8 cellular contexts compared by ENCODE assay signal in the genomic region with DNA sequence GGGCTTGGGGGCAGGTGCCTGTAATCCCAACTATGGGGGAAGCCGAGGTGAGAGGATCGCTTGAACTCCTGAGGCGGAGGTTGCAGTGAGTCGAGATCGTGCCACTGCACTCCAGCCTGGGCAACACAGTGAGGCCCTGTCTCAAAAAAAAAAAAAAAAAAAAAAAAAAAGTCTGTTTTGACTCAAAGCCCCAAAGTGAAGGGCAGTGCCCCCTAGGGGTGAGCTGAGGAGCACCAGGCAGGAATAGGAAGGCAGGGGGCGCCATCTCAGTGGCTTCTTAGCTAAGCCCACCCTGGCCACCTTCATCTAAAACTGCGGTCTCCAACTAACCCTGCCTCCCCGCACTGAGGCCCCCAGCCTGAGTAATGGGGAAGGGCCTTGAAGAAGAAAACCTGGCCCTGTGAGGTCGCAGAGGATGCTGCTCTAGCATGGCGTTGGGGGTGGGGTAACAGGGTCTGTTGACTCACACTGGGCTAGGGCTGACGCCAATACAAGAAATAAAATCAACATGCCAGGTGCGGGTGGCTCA. TPM values are rescaled to one million over a fixed set of nuclear protein-coding genes. Genes with fewer than 3 reads are reported as not detected.
DNase-seq lines count a peak whose midpoint lies in the region; ATAC-seq and TF ChIP-seq lines count a peak whose summit lies in the region.

No MANE protein-coding gene starts in this region.

- H3K27me3 ChIP-seq in breast epithelium (no peaks in the 10 kb centered on the region), Panc1 (ENCODE audit: control insufficient read depth, insufficient read depth, low read length) (no peaks in the 10 kb centered on the region), body of pancreas (no peaks in the 10 kb centered on the region)

- H3K9me3 ChIP-seq in breast epithelium (no peaks in the 10 kb centered on the region), Panc1 (ENCODE audit: control insufficient read depth, insufficient read depth, low read depth, low read length) (no peaks in the 10 kb centered on the region), body of pancreas (no peaks in the 10 kb centered on the region)

- CTCF ChIA-PET in MCF 10A (lab: Yijun Ruan, JAX), result interaction anchor here (0.7 to 3.0 kb wide), 4 partner anchors 9 to 39 kb away, joined by 3 to 10 read pairs (median 6); no protein-coding TSS in a partner anchor
- CTCF ChIA-PET in Panc1 (lab: Charles Lee), result interaction anchor here (0.6 to 1.2 kb wide), 10 partner anchors 17 to 202 kb away, joined by 3 to 19 read pairs (median 8); no protein-coding TSS in a partner anchor

- TF ChIP-seq POLR2A in breast epithelium (IDR thresholded peaks at IDR 0.05) (no peak), body of pancreas (IDR thresholded peaks at IDR 0.05) (no peak)

- H3K27me3 Mint-ChIP-seq in MCF 10A (ENCODE audit: insufficient read depth, unreplicated experiment), result no peaks in the 10 kb centered on the region
- no peaks in the 10 kb centered on the region for H3K27me3 Mint-ChIP-seq in mesothelial cell of epicardium (ENCODE audit: low read depth)

- in situ Hi-C loops in Panc1 (cut with HindIII; ENCODE audit: low pct_unique_long_range_greater_than_20kb, low sequenced_read_pairs), result no loop called here

- H3K9me3 Mint-ChIP-seq in MCF 10A (ENCODE audit: unreplicated experiment) (no peaks in the 10 kb centered on the region), mesothelial cell of epicardium (peaks cover 6% of the 10 kb centered on the region)

- H3K4me1 ChIP-seq in breast epithelium (no peaks in the 10 kb centered on the region), Panc1 (ENCODE audit: control insufficient read depth, insufficient read depth, low read length) (peaks cover 8% of the 10 kb centered on the region), body of pancreas (peaks cover 63% of the 10 kb centered on the region)

- H3K36me3 ChIP-seq in breast epithelium, result no peaks in the 10 kb centered on the region
- no peaks in the 10 kb centered on the region for H3K36me3 ChIP-seq in Panc1 (ENCODE audit: control insufficient read depth, insufficient read depth, low read length)
- H3K36me3 ChIP-seq in body of pancreas (replicated peaks in 1 of 2; ENCODE audit: insufficient read depth in 1 of 2, low read depth in 2 of 2), result no peaks in the 10 kb centered on the region

- 83 to 89% methylated on average over 10 to 12 of the region's 12 CpGs for WGBS in body of pancreas, 2 donors

- intact Hi-C loops in MCF 10A (cut with micrococcal nuclease) (no loop called here), breast epithelium (cut with DNase I; ENCODE audit: low total_unique reads) (no loop called here), Panc1 (cut with micrococcal nuclease; ENCODE audit: unreplicated experiment) (no loop called here), body of pancreas (cut with DNase I) (no loop called here)

- H3K4me3 ChIP-seq in breast epithelium (no peak overlapping the region), Panc1 (ENCODE audit: low read depth in 2 of 2, low read length in 2 of 2) (no peak overlapping the region; a peak in 1 of 4 replicates), body of pancreas (no peak overlapping the region)

- H3K36me3 Mint-ChIP-seq in MCF 10A (ENCODE audit: insufficient read depth, unreplicated experiment), result no peaks in the 10 kb centered on the region
- H3K36me3 Mint-ChIP-seq in mesothelial cell of epicardium, result peaks cover 5% of the 10 kb centered on the region

- peak; percentile 33 for DNase-seq in MCF 10A (ENCODE audit: unreplicated experiment)
- no peak for DNase-seq in breast epithelium (ENCODE audit: low spot score in 2 of 2)
- DNase-seq in Panc1 (ENCODE audit: low read depth, low spot score), result no peak
- DNase-seq in body of pancreas, result peak in 2 of 4 donors; percentile 40 to 42
- DNase-seq in mesothelial cell of epicardium (ENCODE audit: low spot score in 2 of 2, unreplicated experiment in 2 of 2), result no peak
- DNase-seq in epidermal melanocyte (ENCODE audit: insufficient read length, low spot score), result no peak
- DNase-seq in kidney tubule cell (ENCODE audit: low spot score), result no peak

- BruUV-seq in MCF 10A (replicated peaks; lab: Mats Ljungman, UMichigan), result no TSS peak
- BruUV-seq in Panc1 (replicated peaks; lab: Mats Ljungman, UMichigan), result no TSS peak

- H3K27ac ChIP-seq in breast epithelium, result no peak overlapping the region
- H3K27ac ChIP-seq in Panc1 (ENCODE audit: low read length), result no peak overlapping the region
- peak overlapping the region in 3 of 4 donors; percentile 38 to 85 (median 40) for H3K27ac ChIP-seq in body of pancreas

- H3K27ac Mint-ChIP-seq in MCF 10A (ENCODE audit: low read depth, unreplicated experiment), result no peak overlapping the region
- H3K27ac Mint-ChIP-seq in mesothelial cell of epicardium, result no peak overlapping the region

- TF ChIP-seq CTCF in MCF 10A (IDR thresholded peaks at IDR 0.05; ENCODE audit: unreplicated experiment), result peak; percentile 60
- TF ChIP-seq CTCF in breast epithelium (IDR thresholded peaks at IDR 0.05), result peak in 1 of 3 donors; percentile 13
- TF ChIP-seq CTCF in Panc1 (IDR thresholded peaks at IDR 0.05), result peak; percentile 85
- TF ChIP-seq CTCF in body of pancreas (IDR thresholded peaks at IDR 0.05), result peak; percentile 16 to 68 (median 37)
- peak; percentile 38 for TF ChIP-seq CTCF in mesothelial cell of epicardium (IDR thresholded peaks at IDR 0.05; ENCODE audit: unreplicated experiment)

- POLR2A ChIA-PET in MCF 10A (lab: Yijun Ruan, JAX) (no interaction called here), Panc1 (lab: Charles Lee) (no interaction called here)

- H3K4me3 Mint-ChIP-seq in MCF 10A (ENCODE audit: unreplicated experiment) (no peak overlapping the region), mesothelial cell of epicardium (no peak overlapping the region)

- peaks cover 14% of the 10 kb centered on the region for H3K4me1 Mint-ChIP-seq in MCF 10A (ENCODE audit: insufficient read depth, unreplicated experiment)
- H3K4me1 Mint-ChIP-seq in mesothelial cell of epicardium, result peaks cover 21% of the 10 kb centered on the region

- ATAC-seq in Panc1, result no peak
- ATAC-seq in body of pancreas, result no peak
- ATAC-seq in GM19035 (IDR thresholded peaks at IDR 0.05; ENCODE audit: unreplicated experiment), result no peak

RNA-seq across cellular contexts. Expression of a gene that starts 9.8 kb away (rescaled TPM):
- total RNA-seq in MCF 10A (2022) (1.6 and 1.7 TPM in 2 replicates), breast epithelium (10 to 100 TPM; 20.3 to 55.6 (median 33.1) TPM), Panc1 (2021; ENCODE audit: unreplicated experiment) (32.3 TPM), body of pancreas (100 to 1,000 TPM in 1 of 2 donors, 10 to 100 TPM in 1; 36.9 to 106 TPM), mesothelial cell of epicardium (213 to 245 TPM (median 216 TPM) in 3 replicates)
- 34.7 TPM for polyA plus RNA-seq in Panc1 (2012; ENCODE audit: insufficient read length)

Comparison
In these comparisons a context has a peak if more than half of its experiments do, and no peak if none do; other contexts are left out.
1. H3K27ac ChIP-seq: peak in body of pancreas (3 of 4); none in breast epithelium (0 of 2) and Panc1 (single experiment).